In the genomic region with DNA sequence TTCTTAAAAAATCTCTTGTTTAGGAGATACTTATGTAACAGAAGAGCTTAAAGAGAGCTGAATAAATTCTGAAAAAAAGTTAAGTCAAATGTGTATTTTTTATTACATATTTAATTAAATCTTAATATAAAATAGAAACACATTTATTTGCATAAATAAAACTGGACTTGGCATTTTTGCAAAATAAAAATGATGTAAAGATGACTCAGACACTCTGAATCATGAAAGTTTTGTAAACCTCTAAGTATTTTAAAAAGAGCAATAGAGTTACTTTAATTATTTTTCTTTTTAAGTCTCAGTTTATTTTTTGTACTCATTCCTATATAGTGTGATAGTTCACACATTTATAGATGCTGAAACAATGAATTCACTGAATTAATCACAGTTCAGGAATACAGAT, we compare ENCODE assay signal across 23 cellular contexts.
DNase-seq lines count a peak whose midpoint lies in the region; FAIRE-seq and TF ChIP-seq lines count a peak whose summit lies in the region.
"Had no signal": no experiment of that assay in that cellular context is flagged by ENCODE, and none has a peak within 500 bp of the region (broad histone marks: within the 10 kb centered on the region; RNA-seq: fewer than 3 reads in every experiment).

No MANE protein-coding gene starts in this region.

- no peaks in the 10 kb centered on the region for H3K27me3 Mint-ChIP-seq in Caco-2 (ENCODE audit: insufficient read depth, unreplicated experiment)
- H3K27me3 Mint-ChIP-seq: activated CD4-positive, alpha-beta memory T cell treated with anti-CD3 and anti-CD28 coated beads for 36 hours; B cell had no signal

- TF ChIP-seq POLR2A in suprapubic skin (IDR thresholded peaks at IDR 0.05), result no peak

- no peak overlapping the region for H3K4me3 Mint-ChIP-seq in Caco-2 (ENCODE audit: unreplicated experiment)
- H3K4me3 Mint-ChIP-seq: activated CD4-positive, alpha-beta memory T cell treated with anti-CD3 and anti-CD28 coated beads for 36 hours; B cell; nephron; stimulated activated effector memory CD8-positive, alpha-beta T cell treated with anti-CD3 and anti-CD28 coated beads, Interleukin-12 subunit alpha, Interleukin-12 subunit beta, amount 100 ng/mL, for 72 hours; WTC11 had no signal

- H3K27ac ChIP-seq in KMS-11 (no peak overlapping the region), suprapubic skin (no peak overlapping the region)
- H3K27ac ChIP-seq: cardiac muscle cell, parathyroid adenoma, testis had no signal

- no peaks in the 10 kb centered on the region for H3K36me3 Mint-ChIP-seq in Caco-2 (ENCODE audit: insufficient read depth, unreplicated experiment)
- H3K36me3 Mint-ChIP-seq: activated CD4-positive, alpha-beta memory T cell treated with anti-CD3 and anti-CD28 coated beads for 36 hours; stimulated activated effector memory CD8-positive, alpha-beta T cell treated with anti-CD3 and anti-CD28 coated beads, Interleukin-12 subunit alpha, Interleukin-12 subunit beta, amount 100 ng/mL, for 72 hours had no signal

- no peak overlapping the region for H3K27ac Mint-ChIP-seq in Caco-2 (ENCODE audit: unreplicated experiment)
- H3K27ac Mint-ChIP-seq: activated CD4-positive, alpha-beta memory T cell treated with anti-CD3 and anti-CD28 coated beads for 36 hours; B cell; nephron; stimulated activated effector memory CD8-positive, alpha-beta T cell treated with anti-CD3 and anti-CD28 coated beads, Interleukin-12 subunit alpha, Interleukin-12 subunit beta, amount 100 ng/mL, for 72 hours; WTC11 had no signal

- no peaks in the 10 kb centered on the region for H3K9me3 Mint-ChIP-seq in Caco-2 (ENCODE audit: unreplicated experiment)
- H3K9me3 Mint-ChIP-seq: activated CD4-positive, alpha-beta memory T cell treated with anti-CD3 and anti-CD28 coated beads for 36 hours; nephron had no signal

- no peak for FAIRE-seq in bronchial epithelial cell (lab: Jason Lieb, UNC)

- H3K9me3 ChIP-seq in suprapubic skin (no peaks in the 10 kb centered on the region), Caco-2 (no peaks in the 10 kb centered on the region)
- H3K9me3 ChIP-seq: testis had no signal

- no peak for TF ChIP-seq CTCF in KMS-11 (conservative IDR thresholded peaks at IDR 0.05; ENCODE audit: low read depth, low read length)
- no peak for TF ChIP-seq CTCF in bronchial epithelial cell (IDR thresholded peaks at IDR 0.05; ENCODE audit: insufficient read depth, low read length, severe bottlenecking)
- TF ChIP-seq CTCF in fibroblast of villous mesenchyme (IDR thresholded peaks at IDR 0.05; ENCODE audit: insufficient read depth, low read depth, low read length), result no peak
- TF ChIP-seq CTCF in suprapubic skin (IDR thresholded peaks at IDR 0.05), result no peak
- TF ChIP-seq CTCF in Caco-2 (IDR thresholded peaks at IDR 0.05; ENCODE audit: insufficient read depth in 1 of 2, low read depth in 1 of 2, low read length in 1 of 2, severe bottlenecking in 1 of 2, unreplicated experiment in 1 of 2), result no peak

- no TSS peak for BruUV-seq in Caco-2 (replicated peaks; lab: Mats Ljungman, UMichigan)

- H3K36me3 ChIP-seq in KMS-11 (ENCODE audit: insufficient read depth) (no peaks in the 10 kb centered on the region), bronchial epithelial cell (ENCODE audit: control insufficient read depth, insufficient read depth, low read length) (no peaks in the 10 kb centered on the region), suprapubic skin (no peaks in the 10 kb centered on the region), Caco-2 (ENCODE audit: control insufficient read depth, insufficient read depth, low read length) (no peaks in the 10 kb centered on the region)
- H3K36me3 ChIP-seq: cardiac muscle cell had no signal

- H3K27me3 ChIP-seq in KMS-11 (ENCODE audit: insufficient read depth, low read depth) (no peaks in the 10 kb centered on the region), bronchial epithelial cell (ENCODE audit: control insufficient read depth, insufficient read depth, low read length) (no peaks in the 10 kb centered on the region), suprapubic skin (no peaks in the 10 kb centered on the region), Caco-2 (replicated peaks; ENCODE audit: control insufficient read depth, insufficient read depth, low read length) (no peaks in the 10 kb centered on the region)
- H3K27me3 ChIP-seq: cardiac muscle cell, testis had no signal

- H3K4me3 ChIP-seq in KMS-11 (IDR thresholded peaks at IDR 0.05; ENCODE audit: insufficient read depth, low read depth, low read length) (no peak overlapping the region), bronchial epithelial cell (ENCODE audit: low read depth, low read length) (no peak overlapping the region), fibroblast of villous mesenchyme (ENCODE audit: low read depth, low read length) (no peak overlapping the region), suprapubic skin (no peak overlapping the region), Caco-2 (ENCODE audit: low read depth, low read length) (no peak overlapping the region)
- H3K4me3 ChIP-seq: cardiac muscle cell, testis had no signal

- H2AFZ ChIP-seq in KMS-11 (ENCODE audit: low read depth), result no peak overlapping the region
- H2AFZ ChIP-seq: parathyroid adenoma had no signal

- intact Hi-C loops in cardiac septum (cut with DNase I), result loop anchor here (10.0 kb wide), 1 partner anchor 175 kb away; no protein-coding TSS in a partner anchor
- intact Hi-C loops in Caco-2 (cut with micrococcal nuclease; ENCODE audit: unreplicated experiment), result no loop called here

- DNase-seq in bronchial epithelial cell (ENCODE audit: low read depth) (peak; percentile 73), fibroblast of villous mesenchyme (ENCODE audit: low read depth) (peak; percentile 28), inferior parietal cortex (ENCODE audit: extremely low spot score) (no peak), suprapubic skin (ENCODE audit: low spot score in 2 of 2) (no peak), cardiac septum (ENCODE audit: low spot score) (no peak), Caco-2 (no peak)
- DNase-seq: activated CD4-positive, alpha-beta memory T cell treated with anti-CD3 and anti-CD28 coated beads for 36 hours; activated effector memory CD4-positive, alpha-beta T cell treated with anti-CD3 and anti-CD28 coated beads, Interleukin-2, amount 50 U/mL, for 16 hours; DMS79 treated with DMSO at 0.1 percent for 48 hours; Kasumi-1; NCI-H1048; NCI-H1930; NCI-H82; stimulated activated CD4-positive, alpha-beta T cell treated with anti-CD3 and anti-CD28 coated beads, Interleukin-1b, Interleukin-23, amount 100 ng/mL, for 48 hours; T-helper 9 cell; testis had no signal

- no peaks in the 10 kb centered on the region for H3K4me1 Mint-ChIP-seq in Caco-2 (ENCODE audit: low read depth, unreplicated experiment)
- H3K4me1 Mint-ChIP-seq: B cell; stimulated activated effector memory CD8-positive, alpha-beta T cell treated with anti-CD3 and anti-CD28 coated beads, Interleukin-12 subunit alpha, Interleukin-12 subunit beta, amount 100 ng/mL, for 72 hours had no signal

- POLR2A ChIA-PET in Caco-2 (lab: Charles Lee), result no interaction called here

- no peaks in the 10 kb centered on the region for H4K20me1 ChIP-seq in KMS-11 (ENCODE audit: insufficient read depth)

- H3K4me1 ChIP-seq in KMS-11 (ENCODE audit: low read depth, poor library complexity, severe bottlenecking) (peaks cover 68% of the 10 kb centered on the region), suprapubic skin (no peaks in the 10 kb centered on the region), Caco-2 (no peaks in the 10 kb centered on the region)
- H3K4me1 ChIP-seq: parathyroid adenoma, testis had no signal

- CTCF ChIA-PET in Caco-2 (lab: Charles Lee), result no interaction called here

- no peak for TF ChIP-seq EP300 in suprapubic skin (IDR thresholded peaks at IDR 0.05)

- H3K9ac ChIP-seq in KMS-11, result no peak overlapping the region
- H3K9ac ChIP-seq: parathyroid adenoma had no signal

- peak overlapping the region; percentile 25; the same call in 1 of the 2 replicates for H3K4me2 ChIP-seq in KMS-11

- peaks cover 4% of the 10 kb centered on the region; the same call in 1 of the 2 replicates for H3K79me2 ChIP-seq in KMS-11 (ENCODE audit: insufficient read depth, low read depth)
- H3K79me2 ChIP-seq: parathyroid adenoma had no signal

Comparison
In these comparisons a context has a peak if more than half of its experiments do, and no peak if none do; other contexts are left out.
1. DNase-seq: peak in bronchial epithelial cell (single experiment) and fibroblast of villous mesenchyme (single experiment); none in inferior parietal cortex (single experiment), suprapubic skin (0 of 2), cardiac septum (single experiment) and Caco-2 (0 of 2).